9 cellular contexts compared by ENCODE assay signal in genomic region chr18:49490246-49490762, GRCh38. TPM values are rescaled to one million over a fixed set of nuclear protein-coding genes. Genes with fewer than 3 reads are reported as not detected.
DNase-seq lines count a peak whose midpoint lies in the region; ATAC-seq and TF ChIP-seq lines count a peak whose summit lies in the region.
"Had no signal": no experiment of that assay in that cellular context is flagged by ENCODE, and none has a peak within 500 bp of the region (broad histone marks: within the 10 kb centered on the region; RNA-seq: fewer than 3 reads in every experiment).

No MANE protein-coding gene starts in this region.

- H3K9me3 ChIP-seq in SJSA1 (replicated peaks) (no peaks in the 10 kb centered on the region), skeletal muscle tissue (ENCODE audit: control insufficient read depth in 3 of 3, low read length in 3 of 3) (no peaks in the 10 kb centered on the region)

- H3K27me3 ChIP-seq in SJSA1 (replicated peaks) = no peaks in the 10 kb centered on the region
- no peaks in the 10 kb centered on the region for H3K27me3 ChIP-seq in skeletal muscle tissue (ENCODE audit: control insufficient read depth in 3 of 3, insufficient read depth in 3 of 3, low read length in 3 of 3)

- H3K36me3 Mint-ChIP-seq in activated CD4-positive, alpha-beta T cell treated with anti-CD3 and anti-CD28 coated beads, Interleukin-2, amount 10 ng/mL, durations not matched to agents 24 days and 14 days (ENCODE audit: low read depth) = peaks cover 56% of the 10 kb centered on the region

- H3K27ac Mint-ChIP-seq in activated CD4-positive, alpha-beta T cell treated with anti-CD3 and anti-CD28 coated beads, Interleukin-2, amount 10 ng/mL, durations not matched to agents 24 days and 14 days = peak overlapping the region; percentile 100

- peaks cover 41% of the 10 kb centered on the region for H3K4me1 Mint-ChIP-seq in activated CD4-positive, alpha-beta T cell treated with anti-CD3 and anti-CD28 coated beads, Interleukin-2, amount 10 ng/mL, durations not matched to agents 24 days and 14 days

- H3K27ac ChIP-seq in SJSA1 (peak overlapping the region; percentile 36; the same call in 1 of the 2 replicates), epithelial cell of prostate (peak overlapping the region; percentile 96), skeletal muscle tissue (ENCODE audit: low read depth, low read length) (no peak overlapping the region)

- no peak for DNase-seq in activated CD4-positive, alpha-beta T cell treated with anti-CD3 and anti-CD28 coated beads, Interleukin-2, amount 10 ng/mL, durations not matched to agents 24 days and 14 days
- no peak for DNase-seq in activated CD4-positive, alpha-beta T cell treated with anti-CD3 and anti-CD28 coated beads for 48 hours
- DNase-seq in SJSA1 (ENCODE audit: low read depth in 1 of 2, low spot score in 2 of 2) (peak in 1 of 2 experiments; percentile 14), epithelial cell of prostate (ENCODE audit: low read depth, low spot score) (no peak), 8988T (no peak), NCI-H1930 (lab: John Stamatoyannopoulos, UW) (no peak)
- DNase-seq: AML-193 had no signal

- H3K4me3 Mint-ChIP-seq in activated CD4-positive, alpha-beta T cell treated with anti-CD3 and anti-CD28 coated beads, Interleukin-2, amount 10 ng/mL, durations not matched to agents 24 days and 14 days = peak overlapping the region; percentile 99

- ATAC-seq in GM18505 (IDR thresholded peaks at IDR 0.05; ENCODE audit: unreplicated experiment) = no peak

- H3K4me3 ChIP-seq in SJSA1 (no peak overlapping the region), skeletal muscle tissue (ENCODE audit: low read length in 3 of 3) (no peak overlapping the region)

- intact Hi-C loops in activated CD4-positive, alpha-beta T cell treated with anti-CD3 and anti-CD28 coated beads, Interleukin-2, amount 10 ng/mL, durations not matched to agents 24 days and 14 days (cut with micrococcal nuclease) = loop anchor here (5.0 kb wide), 1 partner anchor 887 kb away; the partner anchor contains the start of gene SKA1

- H3K27me3 Mint-ChIP-seq in activated CD4-positive, alpha-beta T cell treated with anti-CD3 and anti-CD28 coated beads, Interleukin-2, amount 10 ng/mL, durations not matched to agents 24 days and 14 days = peaks cover 3% of the 10 kb centered on the region

- H3K36me3 ChIP-seq in SJSA1 (peaks cover 53% of the 10 kb centered on the region), skeletal muscle tissue (ENCODE audit: control insufficient read depth in 3 of 3, insufficient read depth in 3 of 3, low read length in 3 of 3) (peaks cover 11 to 33% (median 30%) of the 10 kb centered on the region in 3 donors)

- TF ChIP-seq POLR2A in GM18505 (IDR thresholded peaks at IDR 0.05; ENCODE audit: borderline replicate concordance, extremely low read depth, insufficient read depth, insufficient read length) = no peak

- H3K9ac ChIP-seq in skeletal muscle tissue (ENCODE audit: low read depth in 1 of 3, low read length in 3 of 3) = peak overlapping the region in 2 of 3 donors; percentile 1 to 10

- H3K9me3 Mint-ChIP-seq in activated CD4-positive, alpha-beta T cell treated with anti-CD3 and anti-CD28 coated beads, Interleukin-2, amount 10 ng/mL, durations not matched to agents 24 days and 14 days = no peaks in the 10 kb centered on the region

- H3K4me1 ChIP-seq in SJSA1 (replicated peaks) (peaks cover 28% of the 10 kb centered on the region), skeletal muscle tissue (ENCODE audit: control insufficient read depth in 3 of 3, insufficient read depth in 3 of 3, low read length in 3 of 3) (peaks cover 7 to 29% (median 20%) of the 10 kb centered on the region in 3 donors)

RNA-seq across cellular contexts. Expression of gene RPL17, which starts 2.0 kb away (rescaled TPM):
- total RNA-seq in activated CD4-positive, alpha-beta T cell treated with anti-CD3 and anti-CD28 coated beads, Interleukin-2, amount 10 ng/mL, durations not matched to agents 24 days and 14 days = 2,202 and 2,205 TPM in 2 replicates
- total RNA-seq in SJSA1 (2014; rRNA removed; shearing (Covaris generic)) = 1,692 and 3,138 TPM in 2 replicates
- total RNA-seq in skeletal muscle tissue = 1,271 TPM

RNA-seq across cellular contexts. Expression of gene C18orf32, which starts 3.3 kb away (rescaled TPM):
- total RNA-seq in activated CD4-positive, alpha-beta T cell treated with anti-CD3 and anti-CD28 coated beads, Interleukin-2, amount 10 ng/mL, durations not matched to agents 24 days and 14 days = 20.4 and 26.1 TPM in 2 replicates
- 49.3 and 58.4 TPM in 2 replicates for total RNA-seq in SJSA1 (2014; rRNA removed; shearing (Covaris generic))
- total RNA-seq in skeletal muscle tissue = 4.7 TPM

RNA-seq across cellular contexts. Expression of gene DYM, which starts 29.9 kb away (rescaled TPM):
- 62.1 and 64.5 TPM in 2 replicates for total RNA-seq in activated CD4-positive, alpha-beta T cell treated with anti-CD3 and anti-CD28 coated beads, Interleukin-2, amount 10 ng/mL, durations not matched to agents 24 days and 14 days
- 30.5 and 60.2 TPM in 2 replicates for total RNA-seq in SJSA1 (2014; rRNA removed; shearing (Covaris generic))
- 49.1 TPM for total RNA-seq in skeletal muscle tissue
